In genomic region chr1:100023482-100023881, GRCh38 we compare ENCODE assay signal across 22 cellular contexts.
"Had no signal": no experiment of that assay in that cellular context is flagged by ENCODE, and none has a peak within 500 bp of the region (broad histone marks: within the 10 kb centered on the region; RNA-seq: fewer than 3 reads in every experiment).

No MANE protein-coding gene starts in this region.

- H3K4me1 ChIP-seq: SJSA1 had no signal

- H3K4me3 ChIP-seq: SJSA1, SK-N-MC had no signal

- H3K9ac ChIP-seq: KMS-11 had no signal

- H3K27me3 ChIP-seq: SJSA1 had no signal

- DNase-seq: IMR-90, Kasumi-1, MM.1S, NCI-H1092 treated with DMSO at 0.1 percent for 48 hours, NCI-H1436, NCI-H187, NCI-H2029, NCI-H2081 treated with DMSO at 0.1 percent for 48 hours, NCI-H2171, NCI-H226, NCI-H446, NCI-H510A, NCI-H524 treated with DMSO at 0.1 percent for 48 hours, NCI-H69, NCI-H774, SIG-M5 had no signal

- H3K4me2 ChIP-seq: KMS-11 had no signal

- H3K36me3 ChIP-seq: SJSA1 had no signal

- H3K9me3 ChIP-seq: SJSA1 had no signal

- H3K27ac ChIP-seq: KMS-11, RWPE1, SJSA1, SK-N-MC had no signal

- ATAC-seq: HepG2, Panc1 had no signal

- FAIRE-seq: HepG2 had no signal
